Comparison of ENCODE assay signal across 9 cellular contexts in genomic region chr14:31927348-31927826, GRCh38.
A peak's percentile ranks its signal among the peaks of the same experiment; 100 is the strongest.
DNase-seq lines count a peak whose midpoint lies in the region; ATAC-seq and TF ChIP-seq lines count a peak whose summit lies in the region.
"Had no signal": no experiment of that assay in that cellular context is flagged by ENCODE, and none has a peak within 500 bp of the region (broad histone marks: within the 10 kb centered on the region; RNA-seq: fewer than 3 reads in every experiment).

No MANE protein-coding gene starts in this region.

- DNase-seq in GM23338 (ENCODE audit: low spot score) (peak; percentile 21), foreskin melanocyte (peak; percentile 72), pulmonary artery endothelial cell (ENCODE audit: low read depth, low spot score) (peak; percentile 90), CD1c-positive myeloid dendritic cell (ENCODE audit: extremely low spot score) (no peak), mesenteric fat pad (ENCODE audit: low spot score) (no peak), KG1 (lab: John Stamatoyannopoulos, UW) (no peak)
- DNase-seq in T-helper 2 cell treated with Interferon-gamma antibody and Interleukin-4, amounts not matched to agents 5 μg/mL and 100 μg/mL, for 36 hours (ENCODE audit: low spot score), result peak; percentile 55

- ATAC-seq in GM23338, result peak; percentile 93
- no peak for ATAC-seq in GM18858 (IDR thresholded peaks at IDR 0.05; ENCODE audit: unreplicated experiment)

- H2AFZ ChIP-seq in GM23338, result peak overlapping the region; percentile 90; the same call in 1 of the 2 replicates

- no peaks in the 10 kb centered on the region for H3K27me3 ChIP-seq in GM23338 (ENCODE audit: insufficient read depth)

- H3K27me3 Mint-ChIP-seq in GM23338 (ENCODE audit: insufficient read depth, low read depth, poor library complexity), result no peaks in the 10 kb centered on the region
- peaks cover 2% of the 10 kb centered on the region for H3K27me3 Mint-ChIP-seq in T-helper 2 cell treated with Interferon-gamma antibody and Interleukin-4, amounts not matched to agents 5 μg/mL and 100 μg/mL, for 36 hours (ENCODE audit: low read depth)
- H3K27me3 Mint-ChIP-seq: memory B cell had no signal

- peaks cover 14% of the 10 kb centered on the region for H3K4me1 Mint-ChIP-seq in GM23338
- H3K4me1 Mint-ChIP-seq in T-helper 2 cell treated with Interferon-gamma antibody and Interleukin-4, amounts not matched to agents 5 μg/mL and 100 μg/mL, for 36 hours (ENCODE audit: low read depth), result peaks cover 9% of the 10 kb centered on the region

- H3K4me2 ChIP-seq in GM23338, result no peak overlapping the region

- H3K4me3 Mint-ChIP-seq in GM23338, result no peak overlapping the region
- H3K4me3 Mint-ChIP-seq in T-helper 2 cell treated with Interferon-gamma antibody and Interleukin-4, amounts not matched to agents 5 μg/mL and 100 μg/mL, for 36 hours, result no peak overlapping the region
- H3K4me3 Mint-ChIP-seq: memory B cell had no signal

- no peak overlapping the region for H3K27ac ChIP-seq in GM23338 (ENCODE audit: low read depth)

- H3K27ac Mint-ChIP-seq in GM23338, result no peak overlapping the region
- H3K27ac Mint-ChIP-seq in T-helper 2 cell treated with Interferon-gamma antibody and Interleukin-4, amounts not matched to agents 5 μg/mL and 100 μg/mL, for 36 hours, result peak overlapping the region; percentile 45
- H3K27ac Mint-ChIP-seq: memory B cell had no signal

- H3K4me1 ChIP-seq in GM23338 (ENCODE audit: insufficient read depth), result peaks cover 3% of the 10 kb centered on the region

- no peaks in the 10 kb centered on the region for H3K36me3 Mint-ChIP-seq in GM23338 (ENCODE audit: low read depth)
- H3K36me3 Mint-ChIP-seq in T-helper 2 cell treated with Interferon-gamma antibody and Interleukin-4, amounts not matched to agents 5 μg/mL and 100 μg/mL, for 36 hours (ENCODE audit: low read depth), result no peaks in the 10 kb centered on the region
- H3K36me3 Mint-ChIP-seq: memory B cell had no signal

- no peaks in the 10 kb centered on the region for H3K79me2 ChIP-seq in GM23338 (replicated peaks; ENCODE audit: insufficient read depth)

- no peak for TF ChIP-seq CTCF in GM23338 (conservative IDR thresholded peaks at IDR 0.05; ENCODE audit: low read depth in 2 of 2)

- no peaks in the 10 kb centered on the region for H3K36me3 ChIP-seq in GM23338 (ENCODE audit: insufficient read depth)

- H3F3A ChIP-seq in GM23338 (replicated peaks; ENCODE audit: low read depth), result no peaks in the 10 kb centered on the region

- H4K20me1 ChIP-seq in GM23338 (replicated peaks; ENCODE audit: insufficient read depth), result no peaks in the 10 kb centered on the region

- H3K9me3 Mint-ChIP-seq in GM23338, result no peaks in the 10 kb centered on the region
- H3K9me3 Mint-ChIP-seq in T-helper 2 cell treated with Interferon-gamma antibody and Interleukin-4, amounts not matched to agents 5 μg/mL and 100 μg/mL, for 36 hours, result no peaks in the 10 kb centered on the region
- H3K9me3 Mint-ChIP-seq: memory B cell had no signal

- no peak overlapping the region for H3K4me3 ChIP-seq in GM23338

- no peaks in the 10 kb centered on the region for H3K9me2 ChIP-seq in GM23338 (ENCODE audit: insufficient read depth)

TF ChIP-seq in GM23338, 12 proteins besides CTCF, POLR2A, EP300 and RAD21:
- TF ChIP-seq ETS1 (IDR thresholded peaks at IDR 0.05) (no peak), NANOG (IDR thresholded peaks at IDR 0.05; ENCODE audit: borderline replicate concordance) (no peak), ZNF331 (CRISPR knock-in tag; IDR thresholded peaks at IDR 0.05; ENCODE audit: low read depth) (no peak), CREB1 (CRISPR knock-in tag; IDR thresholded peaks at IDR 0.05; ENCODE audit: low read depth) (no peak), EZH2 (IDR thresholded peaks at IDR 0.05; ENCODE audit: low read depth, unreplicated experiment) (no peak), ZNF462 (CRISPR knock-in tag; IDR thresholded peaks at IDR 0.05) (no peak)

Comparison
In these comparisons a context has a peak if more than half of its experiments do, and no peak if none do; other contexts are left out.
1. DNase-seq: peak in GM23338 (single experiment), T-helper 2 cell treated with Interferon-gamma antibody and Interleukin-4, amounts not matched to agents 5 μg/mL and 100 μg/mL, for 36 hours (single experiment), foreskin melanocyte (single experiment) and pulmonary artery endothelial cell (single experiment); none in CD1c-positive myeloid dendritic cell (single experiment), mesenteric fat pad (single experiment) and KG1 (single experiment).